In the genomic region with DNA sequence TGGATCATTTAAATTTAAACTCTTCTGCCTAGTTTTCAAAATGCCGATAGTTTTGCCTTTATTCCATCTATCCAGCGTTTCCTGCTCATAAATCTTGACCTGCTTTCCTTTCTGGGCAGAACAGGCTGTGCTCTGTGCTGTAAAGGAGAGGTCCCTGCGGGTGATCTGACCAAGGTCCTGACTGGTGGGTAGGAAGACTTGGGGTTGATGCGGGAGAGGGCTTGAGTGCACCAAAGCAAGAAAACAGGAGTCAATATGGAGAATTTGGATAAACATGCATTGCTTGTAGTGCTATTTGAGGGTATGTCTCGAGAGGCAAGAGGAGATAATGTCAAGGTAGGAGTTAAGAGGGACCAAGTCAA, we compare ENCODE assay signal across 15 cellular contexts.
DNase-seq lines count a peak whose midpoint lies in the region; ATAC-seq and TF ChIP-seq lines count a peak whose summit lies in the region.
"Had no signal": no experiment of that assay in that cellular context is flagged by ENCODE, and none has a peak within 500 bp of the region (broad histone marks: within the 10 kb centered on the region; RNA-seq: fewer than 3 reads in every experiment).

No MANE protein-coding gene starts in this region.

- H3K4me3 ChIP-seq in SK-N-SH (ENCODE audit: low read depth in 2 of 2, low read length in 1 of 2) (no peak overlapping the region), MM.1S (ENCODE audit: low read length) (peak overlapping the region; percentile 42), skeletal muscle satellite cell (ENCODE audit: low read length) (no peak overlapping the region)
- no peak overlapping the region for H3K4me3 ChIP-seq in CD8-positive, alpha-beta memory T cell (ENCODE audit: low read length)
- H3K4me3 ChIP-seq: upper lobe of right lung had no signal

- ATAC-seq in SK-N-SH treated with all-trans-retinoic acid at 6 μM for 48 hours, result no peak
- peak; percentile 0 for ATAC-seq in HG02763 (IDR thresholded peaks at IDR 0.05; ENCODE audit: unreplicated experiment)
- no peak for ATAC-seq in GM21723 (IDR thresholded peaks at IDR 0.05; ENCODE audit: unreplicated experiment)
- ATAC-seq: upper lobe of right lung had no signal

- no peak for TF ChIP-seq CTCF in SK-N-SH (IDR thresholded peaks at IDR 0.05)
- TF ChIP-seq CTCF in MM.1S (IDR thresholded peaks at IDR 0.05; ENCODE audit: low read length), result no peak

- no peaks in the 10 kb centered on the region for H4K20me1 ChIP-seq in SK-N-SH (ENCODE audit: insufficient read depth)
- H4K20me1 ChIP-seq in MM.1S (ENCODE audit: insufficient read depth, low read length), result no peaks in the 10 kb centered on the region

- H3K9me3 ChIP-seq in SK-N-SH, result no peaks in the 10 kb centered on the region
- no peaks in the 10 kb centered on the region for H3K9me3 ChIP-seq in MM.1S (replicated peaks; ENCODE audit: insufficient read depth, low read length)
- H3K9me3 ChIP-seq in skeletal muscle satellite cell (replicated peaks; ENCODE audit: low read length), result no peaks in the 10 kb centered on the region
- H3K9me3 ChIP-seq in CD8-positive, alpha-beta memory T cell (ENCODE audit: low read length), result no peaks in the 10 kb centered on the region
- H3K9me3 ChIP-seq: upper lobe of right lung had no signal

- H3K27me3 Mint-ChIP-seq in CD8-positive, alpha-beta memory T cell, result peaks cover 0 to 2% of the 10 kb centered on the region in 2 donors

- no peak overlapping the region for H3K27ac Mint-ChIP-seq in CD8-positive, alpha-beta memory T cell
- H3K27ac Mint-ChIP-seq: activated CD4-positive, alpha-beta memory T cell treated with anti-CD3 and anti-CD28 coated beads for 36 hours; activated naive CD4-positive, alpha-beta T cell treated with anti-CD3 and anti-CD28 coated beads for 36 hours had no signal

- H3K9ac ChIP-seq in SK-N-SH, result no peak overlapping the region
- H3K9ac ChIP-seq in MM.1S (ENCODE audit: low read length), result no peak overlapping the region
- no peak overlapping the region for H3K9ac ChIP-seq in skeletal muscle satellite cell (ENCODE audit: low read depth, low read length)

- TF ChIP-seq RAD21 in SK-N-SH (IDR thresholded peaks at IDR 0.05; ENCODE audit: low read length), result no peak

- H2AFZ ChIP-seq in SK-N-SH (ENCODE audit: low read depth) (no peak overlapping the region), MM.1S (ENCODE audit: low read length) (no peak overlapping the region)

- H3K27me3 ChIP-seq in SK-N-SH (ENCODE audit: insufficient read depth) (no peaks in the 10 kb centered on the region), MM.1S (replicated peaks; ENCODE audit: insufficient read depth, low read length) (peaks cover 30% of the 10 kb centered on the region; the same call in 1 of the 2 replicates), skeletal muscle satellite cell (ENCODE audit: control insufficient read depth, insufficient read depth, low read length) (no peaks in the 10 kb centered on the region)
- no peaks in the 10 kb centered on the region for H3K27me3 ChIP-seq in CD8-positive, alpha-beta memory T cell (ENCODE audit: insufficient read depth, low read length, poor library complexity, severe bottlenecking)
- H3K27me3 ChIP-seq: upper lobe of right lung had no signal

- DNase-seq in SK-N-SH (no peak), MM.1S (no peak), DMS79 (lab: John Stamatoyannopoulos, UW) (no peak)
- no peak for DNase-seq in CD8-positive, alpha-beta memory T cell
- DNase-seq: 8988T; activated CD4-positive, alpha-beta memory T cell treated with anti-CD3 and anti-CD28 coated beads for 36 hours; activated naive CD4-positive, alpha-beta T cell treated with anti-CD3 and anti-CD28 coated beads for 36 hours; DMS 273 treated with DMSO at 0.1 percent for 48 hours; NCI-H2171; stimulated activated CD4-positive, alpha-beta T cell treated with anti-CD3 and anti-CD28 coated beads, Interleukin-15, amount 100 ng/mL, for 24 hours; upper lobe of right lung had no signal

- H3K9me2 ChIP-seq in SK-N-SH, result no peaks in the 10 kb centered on the region
- H3K9me2 ChIP-seq in MM.1S (replicated peaks; ENCODE audit: insufficient read depth, low read length), result no peaks in the 10 kb centered on the region

- H3K4me1 Mint-ChIP-seq in CD8-positive, alpha-beta memory T cell, result no peaks in the 10 kb centered on the region

- POLR2A ChIA-PET in SK-N-SH (lab: Yijun Ruan, JAX), result no interaction called here
- POLR2A ChIA-PET in CD8-positive, alpha-beta memory T cell (lab: Charles Lee), result no interaction called here

- H3K4me1 ChIP-seq in SK-N-SH (ENCODE audit: control insufficient read depth in 1 of 2, insufficient read depth in 2 of 2, low read depth in 1 of 2, low read length in 1 of 2) (peaks cover 0 to 14% of the 10 kb centered on the region in 2 experiments; a peak in 2 of 4 replicates), MM.1S (ENCODE audit: low read length) (peaks cover 36% of the 10 kb centered on the region), skeletal muscle satellite cell (ENCODE audit: control insufficient read depth, insufficient read depth, low read length) (no peaks in the 10 kb centered on the region)
- no peaks in the 10 kb centered on the region for H3K4me1 ChIP-seq in CD8-positive, alpha-beta memory T cell (ENCODE audit: insufficient read depth, low read length)
- H3K4me1 ChIP-seq: upper lobe of right lung had no signal

- H3K36me3 Mint-ChIP-seq in CD8-positive, alpha-beta memory T cell, result no peaks in the 10 kb centered on the region
- H3K36me3 Mint-ChIP-seq: activated CD4-positive, alpha-beta memory T cell treated with anti-CD3 and anti-CD28 coated beads for 36 hours had no signal

- H3K4me3 Mint-ChIP-seq in CD8-positive, alpha-beta memory T cell, result no peak overlapping the region
- H3K4me3 Mint-ChIP-seq: activated CD4-positive, alpha-beta memory T cell treated with anti-CD3 and anti-CD28 coated beads for 36 hours; activated naive CD4-positive, alpha-beta T cell treated with anti-CD3 and anti-CD28 coated beads for 36 hours had no signal

- CTCF ChIA-PET in SK-N-SH (lab: Yijun Ruan, JAX), result no interaction called here
- CTCF ChIA-PET in CD8-positive, alpha-beta memory T cell (lab: Charles Lee), result no interaction called here

- H3K79me2 ChIP-seq in SK-N-SH (ENCODE audit: insufficient read depth) (no peaks in the 10 kb centered on the region), MM.1S (ENCODE audit: low read length) (no peaks in the 10 kb centered on the region)

- H3K36me3 ChIP-seq in SK-N-SH (replicated peaks in 1 of 2; ENCODE audit: control insufficient read depth in 1 of 2, insufficient read depth in 2 of 2, low read length in 1 of 2) (no peaks in the 10 kb centered on the region), MM.1S (replicated peaks; ENCODE audit: insufficient read depth, low read length) (no peaks in the 10 kb centered on the region), skeletal muscle satellite cell (ENCODE audit: insufficient read depth, low read length) (no peaks in the 10 kb centered on the region)
- H3K36me3 ChIP-seq in CD8-positive, alpha-beta memory T cell (ENCODE audit: insufficient read depth, low read length), result no peaks in the 10 kb centered on the region
- H3K36me3 ChIP-seq: upper lobe of right lung had no signal

- H3K27ac ChIP-seq in SK-N-SH (ENCODE audit: low read depth in 2 of 2, low read length in 1 of 2), result no peak overlapping the region
- H3K27ac ChIP-seq in MM.1S (ENCODE audit: low read length), result peak overlapping the region; percentile 89; the same call in 1 of the 2 replicates
- H3K27ac ChIP-seq in CD8-positive, alpha-beta memory T cell (ENCODE audit: low read depth, low read length), result no peak overlapping the region
- H3K27ac ChIP-seq: upper lobe of right lung had no signal

- peaks cover 0 to 6% (median 0%) of the 10 kb centered on the region in 5 donors for H3K9me3 Mint-ChIP-seq in CD8-positive, alpha-beta memory T cell
- H3K9me3 Mint-ChIP-seq: activated CD4-positive, alpha-beta memory T cell treated with anti-CD3 and anti-CD28 coated beads for 36 hours; activated naive CD4-positive, alpha-beta T cell treated with anti-CD3 and anti-CD28 coated beads for 36 hours had no signal

- no peaks in the 10 kb centered on the region for H3F3A ChIP-seq in SK-N-SH (replicated peaks; ENCODE audit: insufficient read depth)
- peaks cover 18% of the 10 kb centered on the region for H3F3A ChIP-seq in MM.1S (ENCODE audit: insufficient read depth, low read length)

- TF ChIP-seq EP300 in SK-N-SH (IDR thresholded peaks at IDR 0.05; ENCODE audit: borderline replicate concordance in 1 of 2, low read depth in 1 of 2, low read length in 1 of 2), result no peak

- H3K4me2 ChIP-seq in SK-N-SH (no peak overlapping the region), MM.1S (ENCODE audit: low read depth, low read length) (peak overlapping the region; percentile 75), skeletal muscle satellite cell (ENCODE audit: low read length) (peak overlapping the region; percentile 27)

- 90% methylated on average over 5 of the region's 5 CpGs for WGBS in SK-N-SH (ENCODE audit: low lambda C conversion rate)

TF ChIP-seq in SK-N-SH, 30 proteins besides CTCF, POLR2A, EP300 and RAD21 (continues in another document):
- TF ChIP-seq, protein P1, sequence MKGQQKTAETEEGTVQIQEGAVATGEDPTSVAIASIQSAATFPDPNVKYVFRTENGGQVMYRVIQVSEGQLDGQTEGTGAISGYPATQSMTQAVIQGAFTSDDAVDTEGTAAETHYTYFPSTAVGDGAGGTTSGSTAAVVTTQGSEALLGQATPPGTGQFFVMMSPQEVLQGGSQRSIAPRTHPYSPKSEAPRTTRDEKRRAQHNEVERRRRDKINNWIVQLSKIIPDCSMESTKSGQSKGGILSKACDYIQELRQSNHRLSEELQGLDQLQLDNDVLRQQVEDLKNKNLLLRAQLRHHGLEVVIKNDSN (IDR thresholded peaks at IDR 0.05; ENCODE audit: borderline replicate concordance, low read depth), result no peak

TF ChIP-seq in SK-N-SH treated with all-trans-retinoic acid at 6 μM for 48 hours, 23 proteins besides CTCF, POLR2A, EP300 and RAD21 (continues in another document):
- TF ChIP-seq BACH2 (CRISPR knock-in tag; IDR thresholded peaks at IDR 0.05; ENCODE audit: borderline replicate concordance) (no peak), ZNF8 (CRISPR knock-in tag; IDR thresholded peaks at IDR 0.05) (no peak), OSR1 (CRISPR knock-in tag; IDR thresholded peaks at IDR 0.05) (no peak), ZFP3 (CRISPR knock-in tag; IDR thresholded peaks at IDR 0.05) (no peak), ZNF565 (CRISPR knock-in tag; conservative IDR thresholded peaks at IDR 0.05; ENCODE audit: low read depth) (no peak), CSDC2 (CRISPR knock-in tag; IDR thresholded peaks at IDR 0.05) (no peak), ISL1 (CRISPR knock-in tag; IDR thresholded peaks at IDR 0.05) (no peak)
